In the genomic region with DNA sequence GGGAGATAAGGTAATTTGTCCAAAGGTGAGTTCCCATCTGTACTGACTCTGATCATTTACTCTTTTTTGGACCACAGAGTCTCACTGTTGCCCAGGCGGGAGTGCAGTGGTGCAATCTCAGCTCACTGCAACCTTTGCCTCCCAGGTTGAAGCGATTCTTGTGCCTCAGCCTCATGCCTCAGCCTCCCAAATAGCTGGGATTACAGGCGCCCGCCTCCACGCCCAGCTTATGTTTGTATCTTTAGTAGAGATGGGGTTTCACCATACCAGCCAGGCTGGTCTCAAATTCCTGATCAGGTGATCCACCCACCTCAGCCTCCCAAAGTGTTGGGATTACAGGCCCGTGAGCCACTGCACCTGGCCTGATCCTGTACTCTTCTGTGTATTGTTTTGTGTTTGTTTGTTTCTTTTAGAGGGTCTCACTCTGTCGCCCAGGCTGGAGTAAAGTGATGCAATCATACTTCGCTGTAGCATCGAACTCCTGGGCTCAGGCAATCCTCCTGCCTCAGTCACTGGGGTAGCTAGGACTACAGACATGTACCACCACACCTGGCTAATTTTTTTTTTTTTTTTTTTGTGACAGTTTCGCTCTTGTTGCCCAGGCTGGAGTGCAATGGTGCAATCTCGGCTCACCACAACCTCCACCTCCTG, we compare ENCODE assay signal across 1 cellular context.
TF ChIP-seq lines count a peak whose summit lies in the region.

No MANE protein-coding gene starts in this region.

TF ChIP-seq in HepG2, 621 proteins besides CTCF, POLR2A, EP300 and RAD21:
- no peak for TF ChIP-seq NR2F2 (IDR thresholded peaks at IDR 0.05; ENCODE audit: borderline replicate concordance, low read depth)
- no peak for TF ChIP-seq ZNF333 (CRISPR knock-in tag; IDR thresholded peaks at IDR 0.05; ENCODE audit: borderline replicate concordance)
- TF ChIP-seq, protein P1, sequence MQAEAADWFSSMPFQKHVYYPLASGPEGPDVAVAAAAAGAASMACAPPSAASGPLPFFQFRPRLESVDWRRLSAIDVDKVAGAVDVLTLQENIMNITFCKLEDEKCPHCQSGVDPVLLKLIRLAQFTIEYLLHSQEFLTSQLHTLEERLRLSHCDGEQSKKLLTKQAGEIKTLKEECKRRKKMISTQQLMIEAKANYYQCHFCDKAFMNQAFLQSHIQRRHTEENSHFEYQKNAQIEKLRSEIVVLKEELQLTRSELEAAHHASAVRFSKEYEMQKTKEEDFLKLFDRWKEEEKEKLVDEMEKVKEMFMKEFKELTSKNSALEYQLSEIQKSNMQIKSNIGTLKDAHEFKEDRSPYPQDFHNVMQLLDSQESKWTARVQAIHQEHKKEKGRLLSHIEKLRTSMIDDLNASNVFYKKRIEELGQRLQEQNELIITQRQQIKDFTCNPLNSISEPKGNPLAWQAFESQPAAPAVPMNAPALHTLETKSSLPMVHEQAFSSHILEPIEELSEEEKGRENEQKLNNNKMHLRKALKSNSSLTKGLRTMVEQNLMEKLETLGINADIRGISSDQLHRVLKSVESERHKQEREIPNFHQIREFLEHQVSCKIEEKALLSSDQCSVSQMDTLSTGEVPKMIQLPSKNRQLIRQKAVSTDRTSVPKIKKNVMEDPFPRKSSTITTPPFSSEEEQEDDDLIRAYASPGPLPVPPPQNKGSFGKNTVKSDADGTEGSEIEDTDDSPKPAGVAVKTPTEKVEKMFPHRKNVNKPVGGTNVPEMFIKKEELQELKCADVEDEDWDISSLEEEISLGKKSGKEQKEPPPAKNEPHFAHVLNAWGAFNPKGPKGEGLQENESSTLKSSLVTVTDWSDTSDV (CRISPR knock-in tag; IDR thresholded peaks at IDR 0.05) = no peak
- 0 out of 2 replicates have a peak, but pooled peaks have one; percentile 15 for TF ChIP-seq ATF7 (IDR thresholded peaks at IDR 0.05)
- TF ChIP-seq ATF7 (CRISPR knock-in tag; IDR thresholded peaks at IDR 0.05) = no peak
- TF ChIP-seq, protein P2, sequence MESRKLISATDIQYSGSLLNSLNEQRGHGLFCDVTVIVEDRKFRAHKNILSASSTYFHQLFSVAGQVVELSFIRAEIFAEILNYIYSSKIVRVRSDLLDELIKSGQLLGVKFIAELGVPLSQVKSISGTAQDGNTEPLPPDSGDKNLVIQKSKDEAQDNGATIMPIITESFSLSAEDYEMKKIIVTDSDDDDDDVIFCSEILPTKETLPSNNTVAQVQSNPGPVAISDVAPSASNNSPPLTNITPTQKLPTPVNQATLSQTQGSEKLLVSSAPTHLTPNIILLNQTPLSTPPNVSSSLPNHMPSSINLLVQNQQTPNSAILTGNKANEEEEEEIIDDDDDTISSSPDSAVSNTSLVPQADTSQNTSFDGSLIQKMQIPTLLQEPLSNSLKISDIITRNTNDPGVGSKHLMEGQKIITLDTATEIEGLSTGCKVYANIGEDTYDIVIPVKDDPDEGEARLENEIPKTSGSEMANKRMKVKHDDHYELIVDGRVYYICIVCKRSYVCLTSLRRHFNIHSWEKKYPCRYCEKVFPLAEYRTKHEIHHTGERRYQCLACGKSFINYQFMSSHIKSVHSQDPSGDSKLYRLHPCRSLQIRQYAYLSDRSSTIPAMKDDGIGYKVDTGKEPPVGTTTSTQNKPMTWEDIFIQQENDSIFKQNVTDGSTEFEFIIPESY (CRISPR knock-in tag; IDR thresholded peaks at IDR 0.05) = peak; percentile 54; the same call in 1 of the 2 replicates
- peak; percentile 62; the same call in 1 of the 2 replicates for TF ChIP-seq CEBPB (IDR thresholded peaks at IDR 0.05; ENCODE audit: borderline replicate concordance, low read depth, low read length)
- no peak for TF ChIP-seq ZNF337 (CRISPR knock-in tag; IDR thresholded peaks at IDR 0.05; ENCODE audit: borderline replicate concordance, low read depth)
